In genomic region chr2:69147841-69148533, GRCh38 we compare ENCODE assay signal across 24 cellular contexts.
DNase-seq lines count a peak whose midpoint lies in the region; ATAC-seq and TF ChIP-seq lines count a peak whose summit lies in the region.
"Had no signal": no experiment of that assay in that cellular context is flagged by ENCODE, and none has a peak within 500 bp of the region (broad histone marks: within the 10 kb centered on the region; RNA-seq: fewer than 3 reads in every experiment).

No MANE protein-coding gene starts in this region.

- no peak overlapping the region for H3K14ac ChIP-seq in IMR-90 (replicated peaks; ENCODE audit: low read depth, low read length)

- no peaks in the 10 kb centered on the region for H4K20me1 ChIP-seq in IMR-90 (ENCODE audit: insufficient read depth, low read length)
- H4K20me1 ChIP-seq: BLaER1 treated with 17β-estradiol and CSF1 and Interleukin-3, amounts not matched to agents 10 nM and 100 nM had no signal

- H3K4me1 ChIP-seq in IMR-90 (ENCODE audit: control insufficient read depth, insufficient read depth, low read length) (peaks cover 20% of the 10 kb centered on the region), endodermal cell (ENCODE audit: control insufficient read depth, insufficient read depth, low read length) (no peaks in the 10 kb centered on the region)
- H3K4me1 ChIP-seq: BLaER1 treated with 17β-estradiol and CSF1 and Interleukin-3, amounts not matched to agents 10 nM and 100 nM had no signal

- H2AK9ac ChIP-seq in IMR-90 (replicated peaks; ENCODE audit: low read depth, low read length, poor library complexity), result no peak overlapping the region

- H3K36me3 Mint-ChIP-seq in endodermal cell (ENCODE audit: low read depth), result peaks cover 11% of the 10 kb centered on the region
- no peaks in the 10 kb centered on the region for H3K36me3 Mint-ChIP-seq in stimulated activated memory B cell treated with anti-CD40 and anti-IgM and Interleukin-4, amounts not matched to agents 10 μg/mL and 1 μg/mL and 100 μg/mL, for 72 hours
- H3K36me3 Mint-ChIP-seq: activated naive CD8-positive, alpha-beta T cell treated with anti-CD3 and anti-CD28 coated beads for 36 hours had no signal

- H2BK120ac ChIP-seq in IMR-90 (ENCODE audit: low read depth, low read length), result 0 out of 2 replicates have a peak overlapping the region, but pooled peaks have one; percentile 7

- peaks cover 3 to 19% of the 10 kb centered on the region in 2 experiments; a peak in 2 of 4 replicates for H3K79me1 ChIP-seq in IMR-90 (ENCODE audit: low read depth in 1 of 2, low read length in 2 of 2)

- H4K8ac ChIP-seq in IMR-90 (ENCODE audit: low read depth in 2 of 2, low read length in 2 of 2), result no peak overlapping the region; a peak in 1 of 4 replicates

- 77% methylated on average over 9 of the region's 13 CpGs; no CpG with 5 or more reads in 1 of the 2 experiments for WGBS in IMR-90 (ENCODE audit: extremely low coverage in 2 of 2, insufficient read length in 1 of 2), 2 experiments
- 78 to 79% methylated on average over 13 of the region's 13 CpGs for WGBS in endodermal cell (ENCODE audit: insufficient coverage in 1 of 2, insufficient read length in 1 of 2), 2 experiments

- H3K36me3 ChIP-seq in IMR-90 (ENCODE audit: control insufficient read depth, insufficient read depth, low read length) (peaks cover 46% of the 10 kb centered on the region), endodermal cell (ENCODE audit: control insufficient read depth, insufficient read depth, low read length) (peaks cover 6% of the 10 kb centered on the region)
- H3K36me3 ChIP-seq: thyroid gland had no signal

- H3K27ac Mint-ChIP-seq in endodermal cell, result no peak overlapping the region
- H3K27ac Mint-ChIP-seq in stimulated activated memory B cell treated with anti-CD40 and anti-IgM and Interleukin-4, amounts not matched to agents 10 μg/mL and 1 μg/mL and 100 μg/mL, for 72 hours, result no peak overlapping the region
- H3K27ac Mint-ChIP-seq: activated CD4-positive, alpha-beta T cell treated with anti-CD3 and anti-CD28 coated beads for 36 hours; activated CD8-positive, alpha-beta T cell treated with anti-CD3 and anti-CD28 coated beads, Interleukin-2, amount 10 ng/mL, durations not matched to agents 7 days and 5 days; activated naive CD8-positive, alpha-beta T cell treated with anti-CD3 and anti-CD28 coated beads for 36 hours; H9; T-helper 2 cell treated with Interferon-gamma antibody and Interleukin-4, amounts not matched to agents 5 μg/mL and 100 μg/mL, for 36 hours had no signal

- no peak overlapping the region for H2BK15ac ChIP-seq in IMR-90 (ENCODE audit: low read depth, low read length)

- peaks cover 18% of the 10 kb centered on the region for H3K4me1 Mint-ChIP-seq in endodermal cell
- no peaks in the 10 kb centered on the region for H3K4me1 Mint-ChIP-seq in stimulated activated memory B cell treated with anti-CD40 and anti-IgM and Interleukin-4, amounts not matched to agents 10 μg/mL and 1 μg/mL and 100 μg/mL, for 72 hours
- H3K4me1 Mint-ChIP-seq: activated CD4-positive, alpha-beta T cell treated with anti-CD3 and anti-CD28 coated beads for 36 hours; activated naive CD8-positive, alpha-beta T cell treated with anti-CD3 and anti-CD28 coated beads for 36 hours; stimulated activated naive CD8-positive, alpha-beta T cell treated with anti-CD3 and anti-CD28 coated beads, Interleukin-15, amount 100 ng/mL, for 72 hours had no signal

- no peak overlapping the region for H4K5ac ChIP-seq in IMR-90 (ENCODE audit: low read depth, low read length)

- no peak for ATAC-seq in IMR-90 (ENCODE audit: low read depth)
- ATAC-seq in stimulated activated memory B cell treated with anti-CD40 and anti-IgM and Interleukin-4, amounts not matched to agents 10 μg/mL and 1 μg/mL and 100 μg/mL, for 72 hours, result peak; percentile 28
- no peak for ATAC-seq in left lobe of liver
- ATAC-seq: activated CD4-positive, alpha-beta T cell treated with anti-CD3 and anti-CD28 coated beads for 36 hours; activated CD8-positive, alpha-beta T cell treated with anti-CD3 and anti-CD28 coated beads, Interleukin-2, amount 10 ng/mL, durations not matched to agents 7 days and 5 days; stimulated activated naive CD8-positive, alpha-beta T cell treated with anti-CD3 and anti-CD28 coated beads, Interleukin-15, amount 100 ng/mL, for 72 hours had no signal

- no peaks in the 10 kb centered on the region for H3K9me3 Mint-ChIP-seq in endodermal cell
- no peaks in the 10 kb centered on the region for H3K9me3 Mint-ChIP-seq in stimulated activated memory B cell treated with anti-CD40 and anti-IgM and Interleukin-4, amounts not matched to agents 10 μg/mL and 1 μg/mL and 100 μg/mL, for 72 hours
- H3K9me3 Mint-ChIP-seq: activated naive CD8-positive, alpha-beta T cell treated with anti-CD3 and anti-CD28 coated beads for 36 hours; H9; stimulated activated naive CD8-positive, alpha-beta T cell treated with anti-CD3 and anti-CD28 coated beads, Interleukin-15, amount 100 ng/mL, for 72 hours; T-helper 2 cell treated with Interferon-gamma antibody and Interleukin-4, amounts not matched to agents 5 μg/mL and 100 μg/mL, for 36 hours had no signal

- no peak overlapping the region; the same call in 1 of the 2 replicates for H3K4ac ChIP-seq in IMR-90 (ENCODE audit: low read depth, low read length)

- no peak overlapping the region for H3K23ac ChIP-seq in IMR-90 (ENCODE audit: low read depth, low read length)

- BruUV-seq in IMR-90 (replicated peaks; lab: Mats Ljungman, UMichigan), result no TSS peak

- TF ChIP-seq POLR2A in IMR-90 (IDR thresholded peaks at IDR 0.05; ENCODE audit: low read depth, low read length), result no peak

- H3K27me3 Mint-ChIP-seq in endodermal cell (ENCODE audit: insufficient read depth), result no peaks in the 10 kb centered on the region
- H3K27me3 Mint-ChIP-seq in stimulated activated memory B cell treated with anti-CD40 and anti-IgM and Interleukin-4, amounts not matched to agents 10 μg/mL and 1 μg/mL and 100 μg/mL, for 72 hours, result peaks cover 24% of the 10 kb centered on the region
- H3K27me3 Mint-ChIP-seq: activated naive CD8-positive, alpha-beta T cell treated with anti-CD3 and anti-CD28 coated beads for 36 hours had no signal

- H3K9me1 ChIP-seq in IMR-90 (ENCODE audit: insufficient read depth, low read length), result peaks cover 23% of the 10 kb centered on the region

- H2AK5ac ChIP-seq in IMR-90 (ENCODE audit: low read depth, low read length), result no peak overlapping the region; the same call in 1 of the 2 replicates

- TF ChIP-seq CTCF in IMR-90 (conservative IDR thresholded peaks at IDR 0.05; ENCODE audit: low read depth, low read length) (no peak), endodermal cell (conservative IDR thresholded peaks at IDR 0.05) (no peak)

- no peak overlapping the region for H3K4me3 Mint-ChIP-seq in endodermal cell
- no peak overlapping the region for H3K4me3 Mint-ChIP-seq in stimulated activated memory B cell treated with anti-CD40 and anti-IgM and Interleukin-4, amounts not matched to agents 10 μg/mL and 1 μg/mL and 100 μg/mL, for 72 hours
- H3K4me3 Mint-ChIP-seq: activated CD4-positive, alpha-beta T cell treated with anti-CD3 and anti-CD28 coated beads for 36 hours; activated CD8-positive, alpha-beta T cell treated with anti-CD3 and anti-CD28 coated beads, Interleukin-2, amount 10 ng/mL, durations not matched to agents 7 days and 5 days; activated naive CD8-positive, alpha-beta T cell treated with anti-CD3 and anti-CD28 coated beads for 36 hours; H9; stimulated activated naive CD8-positive, alpha-beta T cell treated with anti-CD3 and anti-CD28 coated beads, Interleukin-15, amount 100 ng/mL, for 72 hours; T-helper 2 cell treated with Interferon-gamma antibody and Interleukin-4, amounts not matched to agents 5 μg/mL and 100 μg/mL, for 36 hours had no signal

- H4K91ac ChIP-seq in IMR-90 (ENCODE audit: insufficient read depth, low read depth, low read length), result 0 out of 2 replicates have a peak overlapping the region, but pooled peaks have one; percentile 6

- no peak overlapping the region for H3K4me2 ChIP-seq in IMR-90 (ENCODE audit: low read depth, low read length)
- H3K4me2 ChIP-seq: BLaER1 treated with 17β-estradiol and CSF1 and Interleukin-3, amounts not matched to agents 10 nM and 100 nM had no signal

- in situ Hi-C loops in IMR-90 (cut with MboI; ENCODE audit: low sequenced_read_pairs), result no loop called here

- intact Hi-C loops in IMR-90 (cut with micrococcal nuclease), result no loop called here

- no peak overlapping the region for H2BK20ac ChIP-seq in IMR-90 (ENCODE audit: low read depth, low read length)

- no peak overlapping the region for H2BK5ac ChIP-seq in IMR-90 (ENCODE audit: low read depth, low read length, poor library complexity, severe bottlenecking)

- H3K9me3 ChIP-seq in IMR-90 (ENCODE audit: control insufficient read depth, insufficient read depth, low read length) (no peaks in the 10 kb centered on the region), endodermal cell (ENCODE audit: control insufficient read depth, low read length) (peaks cover 6% of the 10 kb centered on the region)
- H3K9me3 ChIP-seq: MG63, thyroid gland had no signal

- POLR2A ChIA-PET in IMR-90 (lab: Charles Lee; ENCODE audit: unreplicated experiment), result no interaction called here

- no peak for DNase-seq in IMR-90
- peak; percentile 79 for DNase-seq in endodermal cell
- peak; percentile 67 for DNase-seq in myocyte (ENCODE audit: low read depth)
- DNase-seq in left lobe of liver (ENCODE audit: low spot score), result no peak
- no peak for DNase-seq in SIG-M5 (lab: John Stamatoyannopoulos, UW)
- DNase-seq in NCI-H510A treated with DMSO at 0.1 percent for 48 hours (lab: John Stamatoyannopoulos, UW), result no peak
- DNase-seq: activated CD4-positive, alpha-beta T cell treated with anti-CD3 and anti-CD28 coated beads for 36 hours; activated CD8-positive, alpha-beta T cell treated with anti-CD3 and anti-CD28 coated beads, Interleukin-2, amount 10 ng/mL, durations not matched to agents 7 days and 5 days; activated effector memory CD4-positive, alpha-beta T cell treated with Interleukin-2 at 50 U/mL for 16 hours; activated naive CD8-positive, alpha-beta T cell treated with anti-CD3 and anti-CD28 coated beads for 36 hours; cerebellar nuclear complex; GDM1; H9; KBM-7; MG63; NCI-H1436; NCI-H2107; NCI-H774; stimulated activated naive CD8-positive, alpha-beta T cell treated with anti-CD3 and anti-CD28 coated beads, Interleukin-15, amount 100 ng/mL, for 72 hours; thyroid gland had no signal

- dilution Hi-C loops in IMR-90 (cut with HindIII; ENCODE audit: low sequenced_read_pairs, unreplicated experiment), result no loop called here

- H3K56ac ChIP-seq in IMR-90 (ENCODE audit: extremely low read depth, insufficient read depth, low read length), result no peak overlapping the region

- H3K4me3 ChIP-seq in IMR-90 (ENCODE audit: insufficient read depth, low read depth, low read length), result no peak overlapping the region
- no peak overlapping the region for H3K4me3 ChIP-seq in endodermal cell (ENCODE audit: low read length)
- H3K4me3 ChIP-seq: BLaER1 treated with 17β-estradiol and CSF1 and Interleukin-3, amounts not matched to agents 10 nM and 100 nM; lung; MG63; thyroid gland had no signal

- H3K18ac ChIP-seq in IMR-90 (ENCODE audit: low read depth, low read length), result no peak overlapping the region

- CTCF ChIA-PET in IMR-90 (lab: Yijun Ruan, JAX), result no interaction called here

- H3K27ac ChIP-seq in IMR-90 (ENCODE audit: insufficient read depth, low read length) (no peak overlapping the region), endodermal cell (ENCODE audit: low read depth, low read length) (no peak overlapping the region)
- H3K27ac ChIP-seq: BLaER1 treated with 17β-estradiol and CSF1 and Interleukin-3, amounts not matched to agents 10 nM and 100 nM; thyroid gland had no signal

- H3K9ac ChIP-seq in IMR-90 (ENCODE audit: low read depth, low read length) (no peak overlapping the region), endodermal cell (ENCODE audit: extremely low read depth, low read length, poor library complexity, severe bottlenecking) (no peak overlapping the region)
- H3K9ac ChIP-seq: BLaER1 treated with 17β-estradiol and CSF1 and Interleukin-3, amounts not matched to agents 10 nM and 100 nM had no signal

- H2AFZ ChIP-seq in IMR-90 (replicated peaks; ENCODE audit: low read length, poor library complexity), result no peak overlapping the region

- no peak for TF ChIP-seq RAD21 in IMR-90 (IDR thresholded peaks at IDR 0.05; ENCODE audit: low read length)

- H3K27me3 ChIP-seq in IMR-90 (ENCODE audit: control insufficient read depth, insufficient read depth, low read length) (no peaks in the 10 kb centered on the region), endodermal cell (ENCODE audit: control insufficient read depth, insufficient read depth, low read length, poor library complexity, severe bottlenecking) (no peaks in the 10 kb centered on the region)
- H3K27me3 ChIP-seq: BLaER1 treated with 17β-estradiol and CSF1 and Interleukin-3, amounts not matched to agents 10 nM and 100 nM; MG63; thyroid gland had no signal

Comparison
In these comparisons a context has a peak if more than half of its experiments do, and no peak if none do; other contexts are left out.
1. DNase-seq: peak in endodermal cell (single experiment) and myocyte (single experiment); none in IMR-90 (single experiment), left lobe of liver (single experiment), SIG-M5 (single experiment) and NCI-H510A treated with DMSO at 0.1 percent for 48 hours (single experiment).